Comparison of ENCODE assay signal across 19 cellular contexts in genomic region chr5:140630296-140630695, GRCh38. TPM values are rescaled to one million over a fixed set of nuclear protein-coding genes. Genes with fewer than 3 reads are reported as not detected.
DNase-seq lines count a peak whose midpoint lies in the region; TF ChIP-seq lines count a peak whose summit lies in the region.
"Had no signal": no experiment of that assay in that cellular context is flagged by ENCODE, and none has a peak within 500 bp of the region (broad histone marks: within the 10 kb centered on the region; RNA-seq: fewer than 3 reads in every experiment).

No MANE protein-coding gene starts in this region.

- H3K9ac ChIP-seq in GM23248, result no peak overlapping the region

- no peaks in the 10 kb centered on the region for H3K9me3 ChIP-seq in GM23248 (ENCODE audit: low read depth)

- in situ Hi-C loops in GM23248 (cut with MboI), result no loop called here
- in situ Hi-C loops in ACHN (cut with HindIII; ENCODE audit: low pct_ligation_motif_present, low pct_unique_long_range_greater_than_20kb, low sequenced_read_pairs), result no loop called here

- H3K79me2 ChIP-seq in GM23248 (ENCODE audit: insufficient read depth), result no peaks in the 10 kb centered on the region
- H3K79me2 ChIP-seq: hepatocyte had no signal

- no peak overlapping the region for H3K4me3 Mint-ChIP-seq in activated T-helper 1 cell treated with anti-CD3 and anti-CD28 coated beads, Interleukin-12 subunit alpha, Interleukin-12 subunit beta, Interleukin-2, Interleukin-4 antibody, amounts not matched to agents 30 ng/mL and 10 ng/mL and 1 ng/mL, durations not matched to agents 14 hours and 24 hours and 36 hours
- H3K4me3 Mint-ChIP-seq in type B pancreatic cell, result no peak overlapping the region
- H3K4me3 Mint-ChIP-seq: GM23338 had no signal

- H3K27me3 Mint-ChIP-seq in activated T-helper 1 cell treated with anti-CD3 and anti-CD28 coated beads, Interleukin-12 subunit alpha, Interleukin-12 subunit beta, Interleukin-2, Interleukin-4 antibody, amounts not matched to agents 30 ng/mL and 10 ng/mL and 1 ng/mL, durations not matched to agents 14 hours and 24 hours and 36 hours (ENCODE audit: insufficient read depth), result peaks cover 26% of the 10 kb centered on the region
- H3K27me3 Mint-ChIP-seq in type B pancreatic cell, result peaks cover 3% of the 10 kb centered on the region

- H3K27me3 ChIP-seq in GM23248 (replicated peaks; ENCODE audit: insufficient read depth), result no peaks in the 10 kb centered on the region
- H3K27me3 ChIP-seq: hepatocyte had no signal

- H3K4me3 ChIP-seq in GM23248, result no peak overlapping the region
- peak overlapping the region in 4 of 7 experiments; percentile 11 to 41 (median 36) for H3K4me3 ChIP-seq in skin epidermis
- H3K4me3 ChIP-seq: GM23338, hepatocyte had no signal

- H2AFZ ChIP-seq in GM23248, result no peak overlapping the region
- H2AFZ ChIP-seq: GM23338, hepatocyte had no signal

- H4K20me1 ChIP-seq in GM23248 (ENCODE audit: insufficient read depth), result no peaks in the 10 kb centered on the region

- peaks cover 3% of the 10 kb centered on the region for H3K36me3 Mint-ChIP-seq in activated T-helper 1 cell treated with anti-CD3 and anti-CD28 coated beads, Interleukin-12 subunit alpha, Interleukin-12 subunit beta, Interleukin-2, Interleukin-4 antibody, amounts not matched to agents 30 ng/mL and 10 ng/mL and 1 ng/mL, durations not matched to agents 14 hours and 24 hours and 36 hours (ENCODE audit: low read depth)
- H3K36me3 Mint-ChIP-seq in type B pancreatic cell, result no peaks in the 10 kb centered on the region
- H3K36me3 Mint-ChIP-seq: IgD-negative memory B cell; stimulated activated effector memory CD8-positive, alpha-beta T cell treated with anti-CD3 and anti-CD28 coated beads, Interleukin-12 subunit alpha, Interleukin-12 subunit beta, amount 100 ng/mL, for 72 hours had no signal

- peaks cover 17% of the 10 kb centered on the region for H3K4me1 Mint-ChIP-seq in activated T-helper 1 cell treated with anti-CD3 and anti-CD28 coated beads, Interleukin-12 subunit alpha, Interleukin-12 subunit beta, Interleukin-2, Interleukin-4 antibody, amounts not matched to agents 30 ng/mL and 10 ng/mL and 1 ng/mL, durations not matched to agents 14 hours and 24 hours and 36 hours (ENCODE audit: low read depth)
- H3K4me1 Mint-ChIP-seq in type B pancreatic cell (ENCODE audit: unreplicated experiment), result no peaks in the 10 kb centered on the region
- H3K4me1 Mint-ChIP-seq: GM23338 had no signal

- no peaks in the 10 kb centered on the region for H3K9me2 ChIP-seq in GM23248 (ENCODE audit: insufficient read depth)

- no peak overlapping the region for H3K27ac ChIP-seq in GM23248
- H3K27ac ChIP-seq in skin epidermis, result peak overlapping the region in 12 of 21 experiments; percentile 18 to 86 (median 65)
- H3K27ac ChIP-seq: hepatocyte had no signal

- DNase-seq in GM23248, result peak; percentile 58
- peak; percentile 47 for DNase-seq in amniotic epithelial cell (ENCODE audit: low read depth)
- peak; percentile 31 for DNase-seq in kidney tubule cell (ENCODE audit: low spot score)
- DNase-seq in activated T-helper 1 cell treated with anti-CD3 and anti-CD28 coated beads, Interleukin-12 subunit alpha, Interleukin-12 subunit beta, Interleukin-2, Interleukin-4 antibody, amounts not matched to agents 30 ng/mL and 10 ng/mL and 1 ng/mL, durations not matched to agents 14 hours and 24 hours and 36 hours (ENCODE audit: low spot score), result no peak
- no peak for DNase-seq in SW 1271 (lab: John Stamatoyannopoulos, UW)
- DNase-seq in type B pancreatic cell (ENCODE audit: extremely low spot score, unreplicated experiment), result no peak
- DNase-seq in ACHN, result no peak
- DNase-seq: activated CD4-positive, alpha-beta T cell treated with anti-CD3 and anti-CD28 coated beads for 4 hours; activated naive CD8-positive, alpha-beta T cell treated with anti-CD3 and anti-CD28 coated beads, Interleukin-2, amount 50 U/mL, for 24 hours; activated T-cell treated with anti-CD3 and anti-CD28 coated beads for 4 hours; DMS79 treated with DMSO at 0.1 percent for 48 hours; left colon; NCI-H2171 had no signal

- no peaks in the 10 kb centered on the region for H3K36me3 ChIP-seq in GM23248 (ENCODE audit: low read depth)

- no peak overlapping the region for H3K27ac Mint-ChIP-seq in activated T-helper 1 cell treated with anti-CD3 and anti-CD28 coated beads, Interleukin-12 subunit alpha, Interleukin-12 subunit beta, Interleukin-2, Interleukin-4 antibody, amounts not matched to agents 30 ng/mL and 10 ng/mL and 1 ng/mL, durations not matched to agents 14 hours and 24 hours and 36 hours
- no peak overlapping the region for H3K27ac Mint-ChIP-seq in type B pancreatic cell
- H3K27ac Mint-ChIP-seq: activated naive CD8-positive, alpha-beta T cell treated with anti-CD3 and anti-CD28 coated beads, Interleukin-2, amount 50 U/mL, for 24 hours; GM23338; IgD-negative memory B cell; stimulated activated effector memory CD8-positive, alpha-beta T cell treated with anti-CD3 and anti-CD28 coated beads, Interleukin-12 subunit alpha, Interleukin-12 subunit beta, amount 100 ng/mL, for 72 hours had no signal

- no peak for TF ChIP-seq CTCF in type B pancreatic cell (conservative IDR thresholded peaks at IDR 0.05)

- 36 to 46% methylated on average over 2 of the region's 2 CpGs for WGBS in GM23248 (ENCODE audit: low coverage in 1 of 2, low lambda C conversion rate in 2 of 2, missing lambda C conversion rate in 2 of 2), 2 experiments

- intact Hi-C loops in activated T-helper 1 cell treated with anti-CD3 and anti-CD28 coated beads, Interleukin-12 subunit alpha, Interleukin-12 subunit beta, Interleukin-2, Interleukin-4 antibody, amounts not matched to agents 30 ng/mL and 10 ng/mL and 1 ng/mL, durations not matched to agents 14 hours and 24 hours and 36 hours (cut with micrococcal nuclease), result loop anchor here (10.0 kb wide), 1 partner anchor 515 kb away; the partner anchor contains the start of gene PURA

- H3K9me3 Mint-ChIP-seq in activated T-helper 1 cell treated with anti-CD3 and anti-CD28 coated beads, Interleukin-12 subunit alpha, Interleukin-12 subunit beta, Interleukin-2, Interleukin-4 antibody, amounts not matched to agents 30 ng/mL and 10 ng/mL and 1 ng/mL, durations not matched to agents 14 hours and 24 hours and 36 hours, result peaks cover 17% of the 10 kb centered on the region
- H3K9me3 Mint-ChIP-seq in type B pancreatic cell, result no peaks in the 10 kb centered on the region
- H3K9me3 Mint-ChIP-seq: stimulated activated effector memory CD8-positive, alpha-beta T cell treated with anti-CD3 and anti-CD28 coated beads, Interleukin-12 subunit alpha, Interleukin-12 subunit beta, amount 100 ng/mL, for 72 hours had no signal

- H3K4me2 ChIP-seq in GM23248 (ENCODE audit: unreplicated experiment), result no peak overlapping the region
- H3K4me2 ChIP-seq: GM23338, hepatocyte had no signal

- peaks cover 17% of the 10 kb centered on the region; the same call in 1 of the 2 replicates for H3F3A ChIP-seq in GM23248 (ENCODE audit: insufficient read depth)

- peaks cover 12% of the 10 kb centered on the region for H3K4me1 ChIP-seq in GM23248 (ENCODE audit: insufficient read depth)

RNA-seq across cellular contexts. Expression of gene CD14, which starts 2.7 kb away (rescaled TPM):
- 1.9 and 6.1 TPM in 2 replicates for total RNA-seq in GM23248 (2014; rRNA removed; shearing (Covaris generic))
- 2.1 and 3.2 TPM in 2 replicates for polyA plus RNA-seq in GM23248 (2016; fragmentation: Nextera tagmentation; extraction: Ambion mirVana)
- total RNA-seq in activated T-helper 1 cell treated with anti-CD3 and anti-CD28 coated beads, Interleukin-12 subunit alpha, Interleukin-12 subunit beta, Interleukin-2, Interleukin-4 antibody, amounts not matched to agents 30 ng/mL and 10 ng/mL and 1 ng/mL, durations not matched to agents 14 hours and 24 hours and 36 hours, result 0.29 and 0.62 TPM in 2 replicates
- total RNA-seq in type B pancreatic cell (ENCODE audit: low replicate concordance), result 0.17 TPM in 1 of 2 replicates, not detected in the other
- total RNA-seq: chondrocyte, GM23338 had no signal
- polyA plus RNA-seq: GM23338 had no signal

RNA-seq across cellular contexts. Expression of gene TMCO6, which starts 9.0 kb away (rescaled TPM):
- 14.4 and 48.2 TPM in 2 replicates for total RNA-seq in GM23248 (2014; rRNA removed; shearing (Covaris generic))
- 5.4 and 5.6 TPM in 2 replicates for polyA plus RNA-seq in GM23248 (2016; fragmentation: Nextera tagmentation; extraction: Ambion mirVana)
- total RNA-seq in activated T-helper 1 cell treated with anti-CD3 and anti-CD28 coated beads, Interleukin-12 subunit alpha, Interleukin-12 subunit beta, Interleukin-2, Interleukin-4 antibody, amounts not matched to agents 30 ng/mL and 10 ng/mL and 1 ng/mL, durations not matched to agents 14 hours and 24 hours and 36 hours, result 43.2 and 43.6 TPM in 2 replicates
- total RNA-seq in type B pancreatic cell (ENCODE audit: low replicate concordance), result 26.2 and 29.4 TPM in 2 replicates

RNA-seq across cellular contexts. Expression of gene NDUFA2, which starts 17.1 kb away (rescaled TPM):
- total RNA-seq in GM23248 (2014; rRNA removed; shearing (Covaris generic)), result 21.9 and 25.4 TPM in 2 replicates
- 117 and 120 TPM in 2 replicates for polyA plus RNA-seq in GM23248 (2016; fragmentation: Nextera tagmentation; extraction: Ambion mirVana)
- total RNA-seq in activated T-helper 1 cell treated with anti-CD3 and anti-CD28 coated beads, Interleukin-12 subunit alpha, Interleukin-12 subunit beta, Interleukin-2, Interleukin-4 antibody, amounts not matched to agents 30 ng/mL and 10 ng/mL and 1 ng/mL, durations not matched to agents 14 hours and 24 hours and 36 hours, result 63.4 and 63.8 TPM in 2 replicates
- 65.0 and 66.4 TPM in 2 replicates for total RNA-seq in type B pancreatic cell (ENCODE audit: low replicate concordance)

RNA-seq across cellular contexts. Expression of gene IK, which starts 17.3 kb away (rescaled TPM):
- 72.0 and 72.2 TPM in 2 replicates for total RNA-seq in GM23248 (2014; rRNA removed; shearing (Covaris generic))
- polyA plus RNA-seq in GM23248 (2016; fragmentation: Nextera tagmentation; extraction: Ambion mirVana), result 105 and 106 TPM in 2 replicates
- total RNA-seq in activated T-helper 1 cell treated with anti-CD3 and anti-CD28 coated beads, Interleukin-12 subunit alpha, Interleukin-12 subunit beta, Interleukin-2, Interleukin-4 antibody, amounts not matched to agents 30 ng/mL and 10 ng/mL and 1 ng/mL, durations not matched to agents 14 hours and 24 hours and 36 hours, result 115 and 118 TPM in 2 replicates
- 81.9 and 100 TPM in 2 replicates for total RNA-seq in type B pancreatic cell (ENCODE audit: low replicate concordance)

RNA-seq across cellular contexts. Expression of gene WDR55, which starts 34.4 kb away (rescaled TPM):
- total RNA-seq in GM23248 (2014; rRNA removed; shearing (Covaris generic)), result 17.5 and 19.6 TPM in 2 replicates
- 17.7 and 18.6 TPM in 2 replicates for polyA plus RNA-seq in GM23248 (2016; fragmentation: Nextera tagmentation; extraction: Ambion mirVana)
- total RNA-seq in activated T-helper 1 cell treated with anti-CD3 and anti-CD28 coated beads, Interleukin-12 subunit alpha, Interleukin-12 subunit beta, Interleukin-2, Interleukin-4 antibody, amounts not matched to agents 30 ng/mL and 10 ng/mL and 1 ng/mL, durations not matched to agents 14 hours and 24 hours and 36 hours, result 42.7 and 43.2 TPM in 2 replicates
- 29.4 and 32.4 TPM in 2 replicates for total RNA-seq in type B pancreatic cell (ENCODE audit: low replicate concordance)

Comparison
In these comparisons a context has a peak if more than half of its experiments do, and no peak if none do; other contexts are left out.
1. DNase-seq: peak in GM23248 (single experiment), amniotic epithelial cell (single experiment) and kidney tubule cell (single experiment); none in activated T-helper 1 cell treated with anti-CD3 and anti-CD28 coated beads, Interleukin-12 subunit alpha, Interleukin-12 subunit beta, Interleukin-2, Interleukin-4 antibody, amounts not matched to agents 30 ng/mL and 10 ng/mL and 1 ng/mL, durations not matched to agents 14 hours and 24 hours and 36 hours (single experiment), SW 1271 (0 of 2), type B pancreatic cell (single experiment) and ACHN (single experiment).